Comparison of ENCODE assay signal across 1 cellular context in genomic region chr17:80005360-80006338, GRCh38.
TF ChIP-seq lines count a peak whose summit lies in the region.

No MANE protein-coding gene starts in this region.

TF ChIP-seq in HepG2, 621 proteins besides CTCF, POLR2A, EP300 and RAD21 (continues in another document):
- TF ChIP-seq THAP8 (CRISPR knock-in tag; IDR thresholded peaks at IDR 0.05; ENCODE audit: borderline replicate concordance) (0 out of 2 replicates have a peak, but pooled peaks have one; percentile 33), MEF2D (CRISPR knock-in tag; IDR thresholded peaks at IDR 0.05) (0 out of 2 replicates have a peak, but pooled peaks have one; percentile 30), ATRX (CRISPR knock-in tag; IDR thresholded peaks at IDR 0.05; ENCODE audit: borderline replicate concordance) (no peak), NCOA2 (CRISPR knock-in tag; IDR thresholded peaks at IDR 0.05) (peak; percentile 38; the same call in 1 of the 2 replicates), SNAPC5 (CRISPR knock-in tag; IDR thresholded peaks at IDR 0.05; ENCODE audit: borderline replicate concordance) (no peak), ATF4 (CRISPR knock-in tag; IDR thresholded peaks at IDR 0.05) (peak in 1 of 2 experiments; percentile 78; a peak in 2 of 4 replicates), ZNF891 (CRISPR knock-in tag; IDR thresholded peaks at IDR 0.05) (peak; percentile 44; the same call in 1 of the 2 replicates), ARHGAP35 (CRISPR knock-in tag; IDR thresholded peaks at IDR 0.05; ENCODE audit: borderline replicate concordance) (no peak), ZFP91 (CRISPR knock-in tag; IDR thresholded peaks at IDR 0.05; ENCODE audit: borderline replicate concordance) (peak; percentile 69; the same call in 1 of the 2 replicates), CEBPG (CRISPR knock-in tag; IDR thresholded peaks at IDR 0.05) (no peak), DNMT1 (CRISPR knock-in tag; IDR thresholded peaks at IDR 0.05) (no peak), ZNF772 (CRISPR knock-in tag; IDR thresholded peaks at IDR 0.05) (no peak; the same call in 1 of the 2 replicates), ZNF142 (CRISPR knock-in tag; IDR thresholded peaks at IDR 0.05) (0 out of 2 replicates have a peak, but pooled peaks have one; percentile 48), NFYC (CRISPR knock-in tag; IDR thresholded peaks at IDR 0.05) (peak; percentile 53; the same call in 1 of the 2 replicates), KDM6A (CRISPR knock-in tag; IDR thresholded peaks at IDR 0.05; ENCODE audit: low read depth) (no peak), LCORL (IDR thresholded peaks at IDR 0.05) (no peak), LCORL (CRISPR knock-in tag; IDR thresholded peaks at IDR 0.05) (peak; percentile 81), MAZ (IDR thresholded peaks at IDR 0.05; ENCODE audit: borderline replicate concordance, low read depth, low read length) (peak; percentile 82; the same call in 1 of the 2 replicates), MAZ (CRISPR knock-in tag; IDR thresholded peaks at IDR 0.05; ENCODE audit: low read depth) (peak; percentile 78), MAFK (conservative IDR thresholded peaks at IDR 0.05 in 1 of 2, IDR thresholded peaks at IDR 0.05 in 1 of 2; ENCODE audit: low read length in 2 of 2) (no peak), ZNF788 (CRISPR knock-in tag; IDR thresholded peaks at IDR 0.05; ENCODE audit: borderline replicate concordance) (peak; percentile 78; the same call in 1 of the 2 replicates), GPN1 (CRISPR knock-in tag; IDR thresholded peaks at IDR 0.05; ENCODE audit: borderline replicate concordance) (no peak), ZFYVE20 (CRISPR knock-in tag; IDR thresholded peaks at IDR 0.05; ENCODE audit: borderline replicate concordance, low read depth) (no peak), FOSL1 (CRISPR knock-in tag; IDR thresholded peaks at IDR 0.05; ENCODE audit: borderline replicate concordance) (no peak), PRDM4 (CRISPR knock-in tag; IDR thresholded peaks at IDR 0.05; ENCODE audit: borderline replicate concordance) (no peak), ZHX2 (IDR thresholded peaks at IDR 0.05; ENCODE audit: low read depth) (peak; percentile 56; the same call in 1 of the 2 replicates), ZHX2 (CRISPR knock-in tag; IDR thresholded peaks at IDR 0.05; ENCODE audit: borderline replicate concordance) (no peak), ZNF260 (CRISPR knock-in tag; IDR thresholded peaks at IDR 0.05; ENCODE audit: borderline replicate concordance, low read depth) (no peak), AGO1 (IDR thresholded peaks at IDR 0.05; ENCODE audit: low read depth, low read length, poor library complexity, severe bottlenecking) (peak; percentile 25), ZNF292 (CRISPR knock-in tag; IDR thresholded peaks at IDR 0.05; ENCODE audit: borderline replicate concordance, low read depth) (peak; percentile 36; the same call in 1 of the 2 replicates), DMAP1 (CRISPR knock-in tag; IDR thresholded peaks at IDR 0.05) (peak; percentile 68), ZFX (CRISPR knock-in tag; IDR thresholded peaks at IDR 0.05; ENCODE audit: low read depth) (peak; percentile 16; the same call in 1 of the 2 replicates), NFATC3 (CRISPR knock-in tag; IDR thresholded peaks at IDR 0.05) (no peak), HOXA5 (CRISPR knock-in tag; IDR thresholded peaks at IDR 0.05) (no peak), SOX6 (IDR thresholded peaks at IDR 0.05) (no peak), SOX6 (CRISPR knock-in tag; IDR thresholded peaks at IDR 0.05) (peak; percentile 68; the same call in 1 of the 2 replicates), PHF8 (CRISPR knock-in tag; IDR thresholded peaks at IDR 0.05) (peak; percentile 19; the same call in 1 of the 2 replicates), SAP130 (CRISPR knock-in tag; IDR thresholded peaks at IDR 0.05; ENCODE audit: low read depth) (peak; percentile 80), MEIS2 (CRISPR knock-in tag; IDR thresholded peaks at IDR 0.05) (0 out of 2 replicates have a peak, but pooled peaks have one; percentile 29), ZGPAT (CRISPR knock-in tag; IDR thresholded peaks at IDR 0.05) (peak; percentile 66; the same call in 1 of the 2 replicates), ZSCAN29 (CRISPR knock-in tag; conservative IDR thresholded peaks at IDR 0.05) (0 out of 2 replicates have a peak, but pooled peaks have one; percentile 22), SOX5 (CRISPR knock-in tag; IDR thresholded peaks at IDR 0.05; ENCODE audit: borderline replicate concordance) (peak; percentile 16; the same call in 1 of the 2 replicates), FOXK1 (CRISPR knock-in tag; IDR thresholded peaks at IDR 0.05; ENCODE audit: borderline replicate concordance, low read depth) (peak; percentile 44; the same call in 1 of the 2 replicates), ZNF605 (CRISPR knock-in tag; IDR thresholded peaks at IDR 0.05) (peak; percentile 68), SMC3 (IDR thresholded peaks at IDR 0.05; ENCODE audit: low read length) (peak; percentile 64), TOPORS (CRISPR knock-in tag; IDR thresholded peaks at IDR 0.05) (no peak)
